Comparison of ENCODE assay signal across 1 cellular context in the genomic region with DNA sequence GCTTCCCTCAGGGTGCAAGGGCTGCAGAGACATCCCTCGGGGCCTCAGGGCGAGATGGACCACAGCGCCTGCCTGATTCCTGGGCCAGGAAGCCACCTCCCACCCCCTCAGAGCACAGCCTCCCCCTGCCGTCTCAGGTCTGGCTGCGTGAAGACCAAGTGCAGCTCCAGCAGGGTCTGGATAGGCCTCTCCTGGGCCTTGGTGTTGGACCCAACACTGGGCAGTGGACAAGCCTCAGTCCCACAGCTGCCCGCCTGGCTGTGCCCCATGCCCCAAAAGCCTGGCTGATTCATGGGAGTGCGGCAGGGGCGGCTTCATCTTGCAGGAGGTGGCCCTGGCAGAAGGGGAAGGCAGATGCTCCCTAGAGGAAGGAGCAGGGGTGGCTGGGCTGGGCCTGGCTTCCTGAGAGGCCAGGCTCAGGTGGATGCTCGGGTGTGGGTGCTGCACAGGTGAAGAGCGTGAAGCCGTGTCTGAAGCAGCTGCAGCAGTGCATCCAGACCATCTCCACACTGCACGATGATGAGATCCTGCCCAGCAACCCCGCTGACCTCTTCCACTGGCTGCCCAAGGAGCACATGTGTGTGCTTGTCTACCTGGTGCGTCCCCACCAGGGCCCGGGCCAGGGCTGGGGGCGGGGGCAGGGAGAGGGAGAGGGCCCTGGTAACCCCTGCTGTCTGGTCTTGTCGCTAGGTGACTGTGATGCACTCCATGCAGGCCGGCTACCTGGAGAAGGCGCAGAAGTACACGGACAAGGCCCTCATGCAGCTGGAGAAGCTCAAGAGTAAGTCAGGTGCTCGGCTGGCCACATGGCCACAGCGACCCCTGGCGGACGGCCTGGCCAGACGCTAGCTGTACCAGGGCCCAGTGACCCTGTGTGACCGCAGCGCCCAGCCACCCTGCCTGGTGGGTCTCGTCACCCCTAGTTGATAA.
A peak's percentile ranks its signal among the peaks of the same experiment; 100 is the strongest.
TF ChIP-seq lines count a peak whose summit lies in the region.

No MANE protein-coding gene starts in this region.

TF ChIP-seq in HepG2, 621 proteins besides CTCF, POLR2A, EP300 and RAD21 (continued from another document and continues in another):
- TF ChIP-seq, protein P1, sequence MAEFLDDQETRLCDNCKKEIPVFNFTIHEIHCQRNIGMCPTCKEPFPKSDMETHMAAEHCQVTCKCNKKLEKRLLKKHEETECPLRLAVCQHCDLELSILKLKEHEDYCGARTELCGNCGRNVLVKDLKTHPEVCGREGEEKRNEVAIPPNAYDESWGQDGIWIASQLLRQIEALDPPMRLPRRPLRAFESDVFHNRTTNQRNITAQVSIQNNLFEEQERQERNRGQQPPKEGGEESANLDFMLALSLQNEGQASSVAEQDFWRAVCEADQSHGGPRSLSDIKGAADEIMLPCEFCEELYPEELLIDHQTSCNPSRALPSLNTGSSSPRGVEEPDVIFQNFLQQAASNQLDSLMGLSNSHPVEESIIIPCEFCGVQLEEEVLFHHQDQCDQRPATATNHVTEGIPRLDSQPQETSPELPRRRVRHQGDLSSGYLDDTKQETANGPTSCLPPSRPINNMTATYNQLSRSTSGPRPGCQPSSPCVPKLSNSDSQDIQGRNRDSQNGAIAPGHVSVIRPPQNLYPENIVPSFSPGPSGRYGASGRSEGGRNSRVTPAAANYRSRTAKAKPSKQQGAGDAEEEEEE (CRISPR knock-in tag; IDR thresholded peaks at IDR 0.05; ENCODE audit: borderline replicate concordance): no peak
- TF ChIP-seq HOXA3 (CRISPR knock-in tag; IDR thresholded peaks at IDR 0.05) (peak; percentile 43; the same call in 1 of the 2 replicates), SALL2 (CRISPR knock-in tag; IDR thresholded peaks at IDR 0.05) (0 out of 2 replicates have a peak, but pooled peaks have one; percentile 20), ZNF383 (CRISPR knock-in tag; IDR thresholded peaks at IDR 0.05; ENCODE audit: borderline replicate concordance) (no peak), NFKB2 (CRISPR knock-in tag; IDR thresholded peaks at IDR 0.05; ENCODE audit: borderline replicate concordance) (0 out of 2 replicates have a peak, but pooled peaks have one; percentile 51), ZNF263 (CRISPR knock-in tag; IDR thresholded peaks at IDR 0.05) (0 out of 2 replicates have a peak, but pooled peaks have one; percentile 11), AGO1 (IDR thresholded peaks at IDR 0.05; ENCODE audit: low read depth, low read length, poor library complexity, severe bottlenecking) (peak; percentile 32), ZSCAN9 (CRISPR knock-in tag; IDR thresholded peaks at IDR 0.05; ENCODE audit: borderline replicate concordance) (no peak), ZNF878 (CRISPR knock-in tag; IDR thresholded peaks at IDR 0.05) (no peak), ZBTB7A (CRISPR knock-in tag; IDR thresholded peaks at IDR 0.05) (no peak), JARID2 (CRISPR knock-in tag; IDR thresholded peaks at IDR 0.05; ENCODE audit: insufficient replicate concordance) (no peak), ZFP36L1 (CRISPR knock-in tag; IDR thresholded peaks at IDR 0.05) (no peak), HDAC2 (CRISPR knock-in tag; IDR thresholded peaks at IDR 0.05) (no peak), MYC (CRISPR knock-in tag; IDR thresholded peaks at IDR 0.05; ENCODE audit: borderline replicate concordance) (peak; percentile 60; the same call in 1 of the 2 replicates), NCOA5 (CRISPR knock-in tag; IDR thresholded peaks at IDR 0.05) (no peak), ZSCAN31 (CRISPR knock-in tag; IDR thresholded peaks at IDR 0.05; ENCODE audit: low read depth) (no peak), ZBTB38 (CRISPR knock-in tag; IDR thresholded peaks at IDR 0.05) (peak; percentile 57; the same call in 1 of the 2 replicates), MATR3 (CRISPR knock-in tag; IDR thresholded peaks at IDR 0.05) (no peak), AGO2 (optimal IDR thresholded peaks at IDR 0.05; ENCODE audit: low read depth, low read length) (peak; percentile 90), ATF7 (IDR thresholded peaks at IDR 0.05) (no peak), ATF7 (CRISPR knock-in tag; IDR thresholded peaks at IDR 0.05) (no peak), KDM5B (CRISPR knock-in tag; IDR thresholded peaks at IDR 0.05; ENCODE audit: borderline replicate concordance) (0 out of 2 replicates have a peak, but pooled peaks have one; percentile 33), FOSL2 (CRISPR knock-in tag; IDR thresholded peaks at IDR 0.05) (0 out of 2 replicates have a peak, but pooled peaks have one; percentile 17), ZFX (CRISPR knock-in tag; IDR thresholded peaks at IDR 0.05; ENCODE audit: low read depth) (peak; percentile 48), SALL1 (CRISPR knock-in tag; IDR thresholded peaks at IDR 0.05) (peak; percentile 22; the same call in 1 of the 2 replicates), ZSCAN12 (CRISPR knock-in tag; IDR thresholded peaks at IDR 0.05) (no peak), YY1 (IDR thresholded peaks at IDR 0.05; ENCODE audit: insufficient read depth, insufficient replicate concordance, low read depth, low read length) (peak; percentile 18), ZNF124 (CRISPR knock-in tag; IDR thresholded peaks at IDR 0.05) (0 out of 2 replicates have a peak, but pooled peaks have one; percentile 37), ZNF501 (CRISPR knock-in tag; IDR thresholded peaks at IDR 0.05) (peak; percentile 40; the same call in 1 of the 2 replicates), TMF1 (CRISPR knock-in tag; IDR thresholded peaks at IDR 0.05; ENCODE audit: low read depth) (0 out of 2 replicates have a peak, but pooled peaks have one; percentile 40), ZNF839 (CRISPR knock-in tag; IDR thresholded peaks at IDR 0.05; ENCODE audit: borderline replicate concordance) (no peak), PRPF4 (IDR thresholded peaks at IDR 0.05; ENCODE audit: low read depth, low read length, poor library complexity, severe bottlenecking) (no peak)
- TF ChIP-seq, protein P2, sequence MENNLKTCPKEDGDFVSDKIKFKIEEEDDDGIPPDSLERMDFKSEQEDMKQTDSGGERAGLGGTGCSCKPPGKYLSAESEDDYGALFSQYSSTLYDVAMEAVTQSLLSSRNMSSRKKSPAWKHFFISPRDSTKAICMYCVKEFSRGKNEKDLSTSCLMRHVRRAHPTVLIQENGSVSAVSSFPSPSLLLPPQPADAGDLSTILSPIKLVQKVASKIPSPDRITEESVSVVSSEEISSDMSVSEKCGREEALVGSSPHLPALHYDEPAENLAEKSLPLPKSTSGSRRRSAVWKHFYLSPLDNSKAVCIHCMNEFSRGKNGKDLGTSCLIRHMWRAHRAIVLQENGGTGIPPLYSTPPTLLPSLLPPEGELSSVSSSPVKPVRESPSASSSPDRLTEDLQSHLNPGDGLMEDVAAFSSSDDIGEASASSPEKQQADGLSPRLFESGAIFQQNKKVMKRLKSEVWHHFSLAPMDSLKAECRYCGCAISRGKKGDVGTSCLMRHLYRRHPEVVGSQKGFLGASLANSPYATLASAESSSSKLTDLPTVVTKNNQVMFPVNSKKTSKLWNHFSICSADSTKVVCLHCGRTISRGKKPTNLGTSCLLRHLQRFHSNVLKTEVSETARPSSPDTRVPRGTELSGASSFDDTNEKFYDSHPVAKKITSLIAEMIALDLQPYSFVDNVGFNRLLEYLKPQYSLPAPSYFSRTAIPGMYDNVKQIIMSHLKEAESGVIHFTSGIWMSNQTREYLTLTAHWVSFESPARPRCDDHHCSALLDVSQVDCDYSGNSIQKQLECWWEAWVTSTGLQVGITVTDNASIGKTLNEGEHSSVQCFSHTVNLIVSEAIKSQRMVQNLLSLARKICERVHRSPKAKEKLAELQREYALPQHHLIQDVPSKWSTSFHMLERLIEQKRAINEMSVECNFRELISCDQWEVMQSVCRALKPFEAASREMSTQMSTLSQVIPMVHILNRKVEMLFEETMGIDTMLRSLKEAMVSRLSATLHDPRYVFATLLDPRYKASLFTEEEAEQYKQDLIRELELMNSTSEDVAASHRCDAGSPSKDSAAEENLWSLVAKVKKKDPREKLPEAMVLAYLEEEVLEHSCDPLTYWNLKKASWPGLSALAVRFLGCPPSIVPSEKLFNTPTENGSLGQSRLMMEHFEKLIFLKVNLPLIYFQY (CRISPR knock-in tag; IDR thresholded peaks at IDR 0.05; ENCODE audit: borderline replicate concordance): 0 out of 2 replicates have a peak, but pooled peaks have one; percentile 26
- TF ChIP-seq, protein P3, sequence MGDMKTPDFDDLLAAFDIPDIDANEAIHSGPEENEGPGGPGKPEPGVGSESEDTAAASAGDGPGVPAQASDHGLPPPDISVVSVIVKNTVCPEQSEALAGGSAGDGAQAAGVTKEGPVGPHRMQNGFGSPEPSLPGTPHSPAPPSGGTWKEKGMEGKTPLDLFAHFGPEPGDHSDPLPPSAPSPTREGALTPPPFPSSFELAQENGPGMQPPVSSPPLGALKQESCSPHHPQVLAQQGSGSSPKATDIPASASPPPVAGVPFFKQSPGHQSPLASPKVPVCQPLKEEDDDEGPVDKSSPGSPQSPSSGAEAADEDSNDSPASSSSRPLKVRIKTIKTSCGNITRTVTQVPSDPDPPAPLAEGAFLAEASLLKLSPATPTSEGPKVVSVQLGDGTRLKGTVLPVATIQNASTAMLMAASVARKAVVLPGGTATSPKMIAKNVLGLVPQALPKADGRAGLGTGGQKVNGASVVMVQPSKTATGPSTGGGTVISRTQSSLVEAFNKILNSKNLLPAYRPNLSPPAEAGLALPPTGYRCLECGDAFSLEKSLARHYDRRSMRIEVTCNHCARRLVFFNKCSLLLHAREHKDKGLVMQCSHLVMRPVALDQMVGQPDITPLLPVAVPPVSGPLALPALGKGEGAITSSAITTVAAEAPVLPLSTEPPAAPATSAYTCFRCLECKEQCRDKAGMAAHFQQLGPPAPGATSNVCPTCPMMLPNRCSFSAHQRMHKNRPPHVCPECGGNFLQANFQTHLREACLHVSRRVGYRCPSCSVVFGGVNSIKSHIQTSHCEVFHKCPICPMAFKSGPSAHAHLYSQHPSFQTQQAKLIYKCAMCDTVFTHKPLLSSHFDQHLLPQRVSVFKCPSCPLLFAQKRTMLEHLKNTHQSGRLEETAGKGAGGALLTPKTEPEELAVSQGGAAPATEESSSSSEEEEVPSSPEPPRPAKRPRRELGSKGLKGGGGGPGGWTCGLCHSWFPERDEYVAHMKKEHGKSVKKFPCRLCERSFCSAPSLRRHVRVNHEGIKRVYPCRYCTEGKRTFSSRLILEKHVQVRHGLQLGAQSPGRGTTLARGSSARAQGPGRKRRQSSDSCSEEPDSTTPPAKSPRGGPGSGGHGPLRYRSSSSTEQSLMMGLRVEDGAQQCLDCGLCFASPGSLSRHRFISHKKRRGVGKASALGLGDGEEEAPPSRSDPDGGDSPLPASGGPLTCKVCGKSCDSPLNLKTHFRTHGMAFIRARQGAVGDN (CRISPR knock-in tag; IDR thresholded peaks at IDR 0.05): peak; percentile 60
- TF ChIP-seq, protein P4, sequence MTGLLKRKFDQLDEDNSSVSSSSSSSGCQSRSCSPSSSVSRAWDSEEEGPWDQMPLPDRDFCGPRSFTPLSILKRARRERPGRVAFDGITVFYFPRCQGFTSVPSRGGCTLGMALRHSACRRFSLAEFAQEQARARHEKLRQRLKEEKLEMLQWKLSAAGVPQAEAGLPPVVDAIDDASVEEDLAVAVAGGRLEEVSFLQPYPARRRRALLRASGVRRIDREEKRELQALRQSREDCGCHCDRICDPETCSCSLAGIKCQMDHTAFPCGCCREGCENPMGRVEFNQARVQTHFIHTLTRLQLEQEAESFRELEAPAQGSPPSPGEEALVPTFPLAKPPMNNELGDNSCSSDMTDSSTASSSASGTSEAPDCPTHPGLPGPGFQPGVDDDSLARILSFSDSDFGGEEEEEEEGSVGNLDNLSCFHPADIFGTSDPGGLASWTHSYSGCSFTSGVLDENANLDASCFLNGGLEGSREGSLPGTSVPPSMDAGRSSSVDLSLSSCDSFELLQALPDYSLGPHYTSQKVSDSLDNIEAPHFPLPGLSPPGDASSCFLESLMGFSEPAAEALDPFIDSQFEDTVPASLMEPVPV (CRISPR knock-in tag; IDR thresholded peaks at IDR 0.05): peak; percentile 50; the same call in 1 of the 2 replicates
- TF ChIP-seq, protein P5, sequence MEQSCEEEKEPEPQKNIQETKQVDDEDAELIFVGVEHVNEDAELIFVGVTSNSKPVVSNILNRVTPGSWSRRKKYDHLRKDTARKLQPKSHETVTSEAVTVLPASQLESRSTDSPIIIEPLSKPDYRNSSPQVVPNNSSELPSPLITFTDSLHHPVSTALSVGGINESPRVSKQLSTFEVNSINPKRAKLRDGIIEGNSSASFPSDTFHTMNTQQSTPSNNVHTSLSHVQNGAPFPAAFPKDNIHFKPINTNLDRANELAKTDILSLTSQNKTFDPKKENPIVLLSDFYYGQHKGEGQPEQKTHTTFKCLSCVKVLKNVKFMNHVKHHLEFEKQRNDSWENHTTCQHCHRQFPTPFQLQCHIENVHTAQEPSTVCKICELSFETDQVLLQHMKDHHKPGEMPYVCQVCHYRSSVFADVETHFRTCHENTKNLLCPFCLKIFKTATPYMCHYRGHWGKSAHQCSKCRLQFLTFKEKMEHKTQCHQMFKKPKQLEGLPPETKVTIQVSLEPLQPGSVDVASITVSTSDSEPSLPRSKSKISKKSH (CRISPR knock-in tag; IDR thresholded peaks at IDR 0.05; ENCODE audit: borderline replicate concordance): no peak
- TF ChIP-seq, protein P6, sequence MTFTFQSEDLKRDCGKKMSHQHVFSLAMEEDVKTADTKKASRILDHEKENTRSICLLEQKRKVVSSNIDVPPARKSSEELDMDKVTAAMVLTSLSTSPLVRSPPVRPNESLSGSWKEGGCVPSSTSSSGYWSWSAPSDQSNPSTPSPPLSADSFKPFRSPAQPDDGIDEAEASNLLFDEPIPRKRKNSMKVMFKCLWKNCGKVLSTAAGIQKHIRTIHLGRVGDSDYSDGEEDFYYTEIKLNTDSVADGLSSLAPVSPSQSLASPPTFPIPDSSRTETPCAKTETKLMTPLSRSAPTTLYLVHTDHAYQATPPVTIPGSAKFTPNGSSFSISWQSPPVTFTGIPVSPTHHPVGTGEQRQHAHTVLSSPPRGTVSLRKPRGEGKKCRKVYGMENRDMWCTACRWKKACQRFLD (CRISPR knock-in tag; IDR thresholded peaks at IDR 0.05; ENCODE audit: borderline replicate concordance): no peak
- TF ChIP-seq, protein P7, sequence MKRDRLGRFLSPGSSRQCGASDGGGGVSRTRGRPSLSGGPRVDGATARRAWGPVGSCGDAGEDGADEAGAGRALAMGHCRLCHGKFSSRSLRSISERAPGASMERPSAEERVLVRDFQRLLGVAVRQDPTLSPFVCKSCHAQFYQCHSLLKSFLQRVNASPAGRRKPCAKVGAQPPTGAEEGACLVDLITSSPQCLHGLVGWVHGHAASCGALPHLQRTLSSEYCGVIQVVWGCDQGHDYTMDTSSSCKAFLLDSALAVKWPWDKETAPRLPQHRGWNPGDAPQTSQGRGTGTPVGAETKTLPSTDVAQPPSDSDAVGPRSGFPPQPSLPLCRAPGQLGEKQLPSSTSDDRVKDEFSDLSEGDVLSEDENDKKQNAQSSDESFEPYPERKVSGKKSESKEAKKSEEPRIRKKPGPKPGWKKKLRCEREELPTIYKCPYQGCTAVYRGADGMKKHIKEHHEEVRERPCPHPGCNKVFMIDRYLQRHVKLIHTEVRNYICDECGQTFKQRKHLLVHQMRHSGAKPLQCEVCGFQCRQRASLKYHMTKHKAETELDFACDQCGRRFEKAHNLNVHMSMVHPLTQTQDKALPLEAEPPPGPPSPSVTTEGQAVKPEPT (CRISPR knock-in tag; IDR thresholded peaks at IDR 0.05; ENCODE audit: low read depth): no peak
